ENCODE assay signal across 21 cellular contexts in genomic region chr1:47578862-47579419, GRCh38.
A peak's percentile ranks its signal among the peaks of the same experiment; 100 is the strongest.
DNase-seq lines count a peak whose midpoint lies in the region; ATAC-seq, FAIRE-seq and TF ChIP-seq lines count a peak whose summit lies in the region.
"Had no signal": no experiment of that assay in that cellular context is flagged by ENCODE, and none has a peak within 500 bp of the region (broad histone marks: within the 10 kb centered on the region; RNA-seq: fewer than 3 reads in every experiment).

No MANE protein-coding gene starts in this region.

- H4K91ac ChIP-seq in neuronal stem cell (ENCODE audit: low read depth, low read length, poor library complexity) = no peak overlapping the region

- H3K18ac ChIP-seq in neuronal stem cell (ENCODE audit: low read length) = no peak overlapping the region

- H3K9ac ChIP-seq in neuronal stem cell (ENCODE audit: low read depth, low read length, poor library complexity) = no peak overlapping the region

- H3K23ac ChIP-seq in neuronal stem cell (ENCODE audit: low read depth, low read length, poor library complexity) = no peak overlapping the region

- no peak for TF ChIP-seq CTCF in AG10803 (conservative IDR thresholded peaks at IDR 0.05; ENCODE audit: low read length)
- TF ChIP-seq CTCF in HFFc6 (IDR thresholded peaks at IDR 0.05) = no peak
- TF ChIP-seq CTCF in glutamatergic neuron (IDR thresholded peaks at IDR 0.05; ENCODE audit: partially characterized antibody, unreplicated experiment) = no peak

- no peak overlapping the region for H4K8ac ChIP-seq in neuronal stem cell (ENCODE audit: low read depth, low read length)

- no peaks in the 10 kb centered on the region for H3K79me1 ChIP-seq in neuronal stem cell (ENCODE audit: low read depth, low read length)

- H3K36me3 Mint-ChIP-seq in HFFc6 (ENCODE audit: low read depth) (no peaks in the 10 kb centered on the region), glutamatergic neuron (ENCODE audit: unreplicated experiment) (no peaks in the 10 kb centered on the region)
- H3K36me3 Mint-ChIP-seq: CD4-positive, alpha-beta memory T cell; naive B cell had no signal

- no peak overlapping the region for H2AK5ac ChIP-seq in neuronal stem cell (ENCODE audit: low read depth, low read length)

- FAIRE-seq in GM12892 (lab: Jason Lieb, UNC) = no peak

- no peak overlapping the region for H2BK12ac ChIP-seq in neuronal stem cell (ENCODE audit: low read length)

- no peak overlapping the region for H3K27ac ChIP-seq in neuronal stem cell (replicated peaks; ENCODE audit: low read length)
- H3K27ac ChIP-seq: prostate gland had no signal

- no peak for TF ChIP-seq POLR2A in GM12892 (IDR thresholded peaks at IDR 0.05; ENCODE audit: low read depth, low read length)

- peaks cover 51% of the 10 kb centered on the region for H3K4me1 Mint-ChIP-seq in HFFc6 (ENCODE audit: low read depth)
- peaks cover 2% of the 10 kb centered on the region for H3K4me1 Mint-ChIP-seq in glutamatergic neuron (ENCODE audit: low read depth, unreplicated experiment)
- H3K4me1 Mint-ChIP-seq: activated CD4-positive, alpha-beta T cell treated with anti-CD3 and anti-CD28 coated beads for 36 hours; CD4-positive, alpha-beta memory T cell; naive B cell had no signal

- no peak for ATAC-seq in HG03460 (IDR thresholded peaks at IDR 0.05; ENCODE audit: unreplicated experiment)
- ATAC-seq: activated CD4-positive, alpha-beta T cell treated with anti-CD3 and anti-CD28 coated beads for 36 hours had no signal

- no peaks in the 10 kb centered on the region for H3K9me3 ChIP-seq in neuronal stem cell (replicated peaks in 1 of 2; ENCODE audit: control insufficient read depth in 2 of 2, insufficient read depth in 1 of 2, low read depth in 1 of 2, low read length in 2 of 2)
- H3K9me3 ChIP-seq: esophagus muscularis mucosa, prostate gland had no signal

- H3K27me3 Mint-ChIP-seq in HFFc6 (ENCODE audit: insufficient read depth) (peaks cover 15% of the 10 kb centered on the region), glutamatergic neuron (ENCODE audit: unreplicated experiment) (no peaks in the 10 kb centered on the region)

- H3K4ac ChIP-seq in neuronal stem cell (ENCODE audit: low read length) = no peak overlapping the region

- no peaks in the 10 kb centered on the region for H3K36me3 ChIP-seq in neuronal stem cell (replicated peaks in 1 of 2; ENCODE audit: control insufficient read depth in 2 of 2, insufficient read depth in 2 of 2, low read length in 2 of 2)
- H3K36me3 ChIP-seq: esophagus muscularis mucosa, prostate gland had no signal

- no peak overlapping the region for H3K14ac ChIP-seq in neuronal stem cell (ENCODE audit: low read length)

- H3K27ac Mint-ChIP-seq in HFFc6 = peak overlapping the region; percentile 39; the same call in 1 of the 2 replicates
- H3K27ac Mint-ChIP-seq in glutamatergic neuron (ENCODE audit: unreplicated experiment) = no peak overlapping the region
- H3K27ac Mint-ChIP-seq: activated CD4-positive, alpha-beta T cell treated with anti-CD3 and anti-CD28 coated beads for 36 hours; CD4-positive, alpha-beta memory T cell; naive B cell had no signal

- peaks cover 0 to 12% of the 10 kb centered on the region in 2 donors for H3K4me1 ChIP-seq in neuronal stem cell (ENCODE audit: control insufficient read depth in 2 of 2, insufficient read depth in 1 of 2, low read depth in 1 of 2, low read length in 2 of 2)

- H3K4me3 Mint-ChIP-seq in HFFc6 = peak overlapping the region; percentile 47
- H3K4me3 Mint-ChIP-seq in glutamatergic neuron (ENCODE audit: unreplicated experiment) = no peak overlapping the region
- H3K4me3 Mint-ChIP-seq: activated CD4-positive, alpha-beta T cell treated with anti-CD3 and anti-CD28 coated beads for 36 hours; CD4-positive, alpha-beta memory T cell; naive B cell had no signal

- H3K4me3 ChIP-seq in AG10803 (ENCODE audit: low read length) (no peak overlapping the region), neuronal stem cell (ENCODE audit: low read length in 2 of 2) (no peak overlapping the region)
- H3K4me3 ChIP-seq: esophagus muscularis mucosa, prostate gland, skin epidermis had no signal

- peak; percentile 10 for DNase-seq in AG10803 (ENCODE audit: low read depth)
- no peak for DNase-seq in HFFc6
- peak; percentile 1 for DNase-seq in glutamatergic neuron
- no peak for DNase-seq in neuronal stem cell (ENCODE audit: low spot score)
- no peak for DNase-seq in dermis blood vessel endothelial cell
- DNase-seq in GM12892 (ENCODE audit: insufficient read length) = no peak
- no peak for DNase-seq in hippocampal formation (lab: John Stamatoyannopoulos, UW)
- DNase-seq: activated CD4-positive, alpha-beta T cell treated with anti-CD3 and anti-CD28 coated beads for 36 hours; activated gamma-delta T cell; CD4-positive, alpha-beta memory T cell; DMS79; KBM-7; MV-4-11; naive B cell; NCI-H187; NCI-H2227 treated with DMSO at 0.1 percent for 48 hours; stimulated activated CD4-positive, alpha-beta T cell treated with anti-CD3 and anti-CD28 coated beads, Interleukin-4, amount 100 ng/mL, for 1 hour had no signal

- peaks cover 0 to 53% (median 0%) of the 10 kb centered on the region in 3 experiments for H3K27me3 ChIP-seq in neuronal stem cell (ENCODE audit: control insufficient read depth in 3 of 3, insufficient read depth in 3 of 3, low read depth in 1 of 3, low read length in 3 of 3)

- no peak overlapping the region for H2BK120ac ChIP-seq in neuronal stem cell (ENCODE audit: low read depth, low read length)

- H3K4me2 ChIP-seq in neuronal stem cell (ENCODE audit: insufficient read depth, low read length, poor library complexity, severe bottlenecking) = no peak overlapping the region

- H2BK15ac ChIP-seq in neuronal stem cell (ENCODE audit: low read length) = no peak overlapping the region

- no peak overlapping the region for H2BK5ac ChIP-seq in neuronal stem cell (ENCODE audit: low read length)

- H3K9me3 Mint-ChIP-seq in HFFc6 = no peaks in the 10 kb centered on the region
- peaks cover 1% of the 10 kb centered on the region for H3K9me3 Mint-ChIP-seq in glutamatergic neuron (ENCODE audit: unreplicated experiment)
- H3K9me3 Mint-ChIP-seq: naive B cell had no signal

- no CpG with 5 or more reads among the region's 7 CpGs for WGBS in neuronal stem cell (ENCODE audit: extremely low coverage in 2 of 2, insufficient read length in 2 of 2, insufficient replicate concordance in 1 of 2), 2 donors

- H2AFZ ChIP-seq in neuronal stem cell (ENCODE audit: low read length) = peak overlapping the region; percentile 35

Comparison
In these comparisons a context has a peak if more than half of its experiments do, and no peak if none do; other contexts are left out.
1. DNase-seq: peak in AG10803 (single experiment) and glutamatergic neuron (single experiment); none in HFFc6 (single experiment), neuronal stem cell (single experiment), dermis blood vessel endothelial cell (single experiment), GM12892 (single experiment) and hippocampal formation (0 of 2).